ENCODE assay signal across 1 cellular context in the genomic region with DNA sequence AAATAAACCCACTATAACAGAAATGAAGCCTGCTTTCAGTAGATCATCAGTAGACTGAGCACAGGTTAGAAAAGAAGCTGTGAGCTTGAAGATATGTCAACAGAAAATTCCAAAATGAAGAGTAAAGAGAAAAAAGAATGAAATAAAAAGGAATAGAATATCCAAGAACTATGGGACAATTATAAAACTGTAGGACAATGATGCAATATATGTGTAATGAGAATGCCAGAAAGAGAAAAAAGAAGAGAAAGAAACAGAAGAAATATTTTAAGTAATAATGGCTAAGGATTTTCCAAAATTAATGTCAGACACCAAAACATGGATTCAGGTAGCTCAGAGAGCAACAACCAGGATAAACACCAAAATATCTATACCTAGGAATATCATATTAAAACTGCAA.
TF ChIP-seq lines count a peak whose summit lies in the region.

No MANE protein-coding gene starts in this region.

TF ChIP-seq in IMR-90, 13 proteins besides CTCF, POLR2A, EP300 and RAD21 (continued from another document):
- TF ChIP-seq USF2 (IDR thresholded peaks at IDR 0.05; ENCODE audit: low read depth, low read length) (no peak), RFX5 (IDR thresholded peaks at IDR 0.05; ENCODE audit: low read depth, low read length) (no peak), CEBPB (IDR thresholded peaks at IDR 0.05; ENCODE audit: low read depth, low read length) (peak; percentile 48; the same call in 1 of the 2 replicates)
